14 cellular contexts compared by ENCODE assay signal in the genomic region with DNA sequence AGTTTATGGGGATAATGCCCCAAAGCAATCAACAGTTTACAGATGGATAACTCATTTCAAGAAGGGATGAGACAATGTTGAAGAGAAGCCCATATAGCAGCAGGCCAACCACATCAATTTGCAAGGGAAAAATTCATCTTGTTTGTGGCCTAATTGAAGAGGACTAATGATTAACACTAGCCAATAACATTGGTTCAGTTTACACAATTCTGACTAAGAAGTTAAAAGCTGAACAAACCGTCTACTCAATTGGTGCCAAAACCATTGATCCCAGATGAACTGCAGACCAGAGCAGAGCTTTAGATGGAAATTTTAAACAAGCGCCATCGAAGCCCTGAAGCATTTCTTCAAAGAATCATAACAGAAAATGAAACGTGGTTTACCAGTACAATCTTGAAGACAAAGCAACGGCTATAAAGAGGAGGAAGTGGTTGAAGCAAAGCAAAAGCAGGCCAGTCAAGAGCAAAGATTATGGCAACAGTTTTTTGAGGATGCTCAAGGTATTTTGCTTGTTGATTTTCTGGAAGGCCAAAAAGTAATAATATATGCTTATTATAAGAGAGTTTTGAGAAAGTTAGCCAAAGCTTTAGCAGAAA. TPM values are rescaled to one million over a fixed set of nuclear protein-coding genes. Genes with fewer than 3 reads are reported as not detected.
DNase-seq lines count a peak whose midpoint lies in the region; ATAC-seq and TF ChIP-seq lines count a peak whose summit lies in the region.
"Had no signal": no experiment of that assay in that cellular context is flagged by ENCODE, and none has a peak within 500 bp of the region (broad histone marks: within the 10 kb centered on the region; RNA-seq: fewer than 3 reads in every experiment).

No MANE protein-coding gene starts in this region.

- H4K20me1 ChIP-seq in osteoblast (ENCODE audit: insufficient read depth, low read length), result no peaks in the 10 kb centered on the region

- H3K4me3 ChIP-seq in osteoblast (ENCODE audit: insufficient read depth, low read length), result no peak overlapping the region
- H3K4me3 ChIP-seq: left lung, tibial artery had no signal

- no peak overlapping the region for H3K4me3 Mint-ChIP-seq in activated CD4-positive, alpha-beta T cell treated with anti-CD3 and anti-CD28 coated beads for 36 hours
- H3K4me3 Mint-ChIP-seq in T-helper 2 cell treated with Interferon-gamma antibody and Interleukin-4, amounts not matched to agents 5 μg/mL and 100 μg/mL, for 36 hours, result peak overlapping the region; percentile 36
- H3K4me3 Mint-ChIP-seq: endodermal cell, nephron progenitor cell had no signal

- DNase-seq in activated CD4-positive, alpha-beta T cell treated with anti-CD3 and anti-CD28 coated beads for 36 hours, result no peak
- no peak for DNase-seq in activated CD4-positive, alpha-beta T cell treated with anti-CD3 and anti-CD28 coated beads, Interleukin-2, amount 50 U/mL, for 1 hour
- no peak for DNase-seq in T-helper 2 cell treated with Interferon-gamma antibody and Interleukin-4, amounts not matched to agents 5 μg/mL and 100 μg/mL, for 36 hours (ENCODE audit: low spot score)
- DNase-seq in osteoblast (ENCODE audit: insufficient read length, low spot score, missing footprints) (no peak), erythroblast (lab: John Stamatoyannopoulos, UW) (no peak), GDM1 (lab: John Stamatoyannopoulos, UW) (no peak)
- DNase-seq: 8988T, endodermal cell, left lung, NCI-H1417 treated with DMSO at 0.1 percent for 48 hours, nephron progenitor cell, tibial artery had no signal

- intact Hi-C loops in activated CD4-positive, alpha-beta T cell treated with anti-CD3 and anti-CD28 coated beads for 36 hours (cut with DNase I, micrococcal nuclease), result no loop called here

- no peak overlapping the region for H3K27ac ChIP-seq in osteoblast (ENCODE audit: low read depth, low read length)
- H3K27ac ChIP-seq: left lung, tibial artery had no signal

- TF ChIP-seq POLR2A in erythroblast (IDR thresholded peaks at IDR 0.05; ENCODE audit: low read length), result no peak

- POLR2A ChIA-PET in activated CD4-positive, alpha-beta T cell treated with anti-CD3 and anti-CD28 coated beads for 36 hours (lab: Charles Lee), result no interaction called here

- H3K9me3 Mint-ChIP-seq in activated CD4-positive, alpha-beta T cell treated with anti-CD3 and anti-CD28 coated beads for 36 hours (ENCODE audit: low read depth), result peaks cover 9% of the 10 kb centered on the region
- H3K9me3 Mint-ChIP-seq in T-helper 2 cell treated with Interferon-gamma antibody and Interleukin-4, amounts not matched to agents 5 μg/mL and 100 μg/mL, for 36 hours, result peaks cover 36% of the 10 kb centered on the region
- H3K9me3 Mint-ChIP-seq: endodermal cell, nephron progenitor cell had no signal

- peak overlapping the region; percentile 53 for H3K27ac Mint-ChIP-seq in activated CD4-positive, alpha-beta T cell treated with anti-CD3 and anti-CD28 coated beads for 36 hours
- H3K27ac Mint-ChIP-seq in T-helper 2 cell treated with Interferon-gamma antibody and Interleukin-4, amounts not matched to agents 5 μg/mL and 100 μg/mL, for 36 hours, result peak overlapping the region; percentile 79
- H3K27ac Mint-ChIP-seq: endodermal cell, nephron progenitor cell had no signal

- CTCF ChIA-PET in activated CD4-positive, alpha-beta T cell treated with anti-CD3 and anti-CD28 coated beads for 36 hours (lab: Charles Lee), result interaction anchor here (1.7 kb wide), 1 partner anchor 231 kb away, joined by 5 read pairs; no protein-coding TSS in a partner anchor

- H3K4me2 ChIP-seq in osteoblast (ENCODE audit: insufficient read depth, low read length), result no peak overlapping the region

- peak overlapping the region; percentile 35 for H2AFZ ChIP-seq in osteoblast (ENCODE audit: low read length)

- peak; percentile 73 for ATAC-seq in activated CD4-positive, alpha-beta T cell treated with anti-CD3 and anti-CD28 coated beads for 36 hours
- ATAC-seq in HG02798 (IDR thresholded peaks at IDR 0.05; ENCODE audit: poor library complexity, unreplicated experiment), result peak; percentile 49
- ATAC-seq in SK-N-SH treated with all-trans-retinoic acid at 6 μM for 48 hours, result no peak
- ATAC-seq: left lung had no signal

- no peak for TF ChIP-seq CTCF in osteoblast (IDR thresholded peaks at IDR 0.05; ENCODE audit: extremely low read depth, low read depth, low read length)

- H3K9me3 ChIP-seq in osteoblast (ENCODE audit: low read depth, low read length), result no peaks in the 10 kb centered on the region
- H3K9me3 ChIP-seq: left lung, tibial artery had no signal

- H3K36me3 ChIP-seq in osteoblast (ENCODE audit: insufficient read depth, low read length), result no peaks in the 10 kb centered on the region
- H3K36me3 ChIP-seq: left lung, tibial artery had no signal

- peaks cover 24% of the 10 kb centered on the region for H3K4me1 Mint-ChIP-seq in activated CD4-positive, alpha-beta T cell treated with anti-CD3 and anti-CD28 coated beads for 36 hours
- peaks cover 31% of the 10 kb centered on the region for H3K4me1 Mint-ChIP-seq in T-helper 2 cell treated with Interferon-gamma antibody and Interleukin-4, amounts not matched to agents 5 μg/mL and 100 μg/mL, for 36 hours (ENCODE audit: low read depth)
- H3K4me1 Mint-ChIP-seq: endodermal cell, nephron progenitor cell had no signal

- H3K36me3 Mint-ChIP-seq in activated CD4-positive, alpha-beta T cell treated with anti-CD3 and anti-CD28 coated beads for 36 hours (ENCODE audit: low read depth), result no peaks in the 10 kb centered on the region
- H3K36me3 Mint-ChIP-seq in T-helper 2 cell treated with Interferon-gamma antibody and Interleukin-4, amounts not matched to agents 5 μg/mL and 100 μg/mL, for 36 hours (ENCODE audit: low read depth), result peaks cover 26% of the 10 kb centered on the region

- H3K4me1 ChIP-seq in osteoblast (ENCODE audit: insufficient read depth, low read length), result no peaks in the 10 kb centered on the region
- H3K4me1 ChIP-seq: left lung, tibial artery had no signal

- no peaks in the 10 kb centered on the region for H3K27me3 ChIP-seq in osteoblast (ENCODE audit: insufficient read depth, low read length)
- H3K27me3 ChIP-seq: left lung, tibial artery had no signal

- H3K27me3 Mint-ChIP-seq in activated CD4-positive, alpha-beta T cell treated with anti-CD3 and anti-CD28 coated beads for 36 hours, result no peaks in the 10 kb centered on the region
- no peaks in the 10 kb centered on the region for H3K27me3 Mint-ChIP-seq in T-helper 2 cell treated with Interferon-gamma antibody and Interleukin-4, amounts not matched to agents 5 μg/mL and 100 μg/mL, for 36 hours (ENCODE audit: low read depth)

- H3K79me2 ChIP-seq in osteoblast (ENCODE audit: insufficient read depth, low read length), result no peaks in the 10 kb centered on the region

TF ChIP-seq in SK-N-SH treated with all-trans-retinoic acid at 6 μM for 48 hours, 23 proteins besides CTCF, POLR2A, EP300 and RAD21 (continues in another document):
- TF ChIP-seq ZFP3 (CRISPR knock-in tag; IDR thresholded peaks at IDR 0.05) (no peak), RARB (CRISPR knock-in tag; IDR thresholded peaks at IDR 0.05) (no peak), ISL1 (CRISPR knock-in tag; IDR thresholded peaks at IDR 0.05) (no peak), CSDC2 (CRISPR knock-in tag; IDR thresholded peaks at IDR 0.05) (no peak), ZC3H10 (CRISPR knock-in tag; IDR thresholded peaks at IDR 0.05) (no peak), ZFP30 (CRISPR knock-in tag; IDR thresholded peaks at IDR 0.05) (no peak), GLIS3 (CRISPR knock-in tag; IDR thresholded peaks at IDR 0.05) (no peak), OSR1 (CRISPR knock-in tag; IDR thresholded peaks at IDR 0.05) (no peak), SNAI2 (CRISPR knock-in tag; IDR thresholded peaks at IDR 0.05) (no peak)
- TF ChIP-seq, protein P1, sequence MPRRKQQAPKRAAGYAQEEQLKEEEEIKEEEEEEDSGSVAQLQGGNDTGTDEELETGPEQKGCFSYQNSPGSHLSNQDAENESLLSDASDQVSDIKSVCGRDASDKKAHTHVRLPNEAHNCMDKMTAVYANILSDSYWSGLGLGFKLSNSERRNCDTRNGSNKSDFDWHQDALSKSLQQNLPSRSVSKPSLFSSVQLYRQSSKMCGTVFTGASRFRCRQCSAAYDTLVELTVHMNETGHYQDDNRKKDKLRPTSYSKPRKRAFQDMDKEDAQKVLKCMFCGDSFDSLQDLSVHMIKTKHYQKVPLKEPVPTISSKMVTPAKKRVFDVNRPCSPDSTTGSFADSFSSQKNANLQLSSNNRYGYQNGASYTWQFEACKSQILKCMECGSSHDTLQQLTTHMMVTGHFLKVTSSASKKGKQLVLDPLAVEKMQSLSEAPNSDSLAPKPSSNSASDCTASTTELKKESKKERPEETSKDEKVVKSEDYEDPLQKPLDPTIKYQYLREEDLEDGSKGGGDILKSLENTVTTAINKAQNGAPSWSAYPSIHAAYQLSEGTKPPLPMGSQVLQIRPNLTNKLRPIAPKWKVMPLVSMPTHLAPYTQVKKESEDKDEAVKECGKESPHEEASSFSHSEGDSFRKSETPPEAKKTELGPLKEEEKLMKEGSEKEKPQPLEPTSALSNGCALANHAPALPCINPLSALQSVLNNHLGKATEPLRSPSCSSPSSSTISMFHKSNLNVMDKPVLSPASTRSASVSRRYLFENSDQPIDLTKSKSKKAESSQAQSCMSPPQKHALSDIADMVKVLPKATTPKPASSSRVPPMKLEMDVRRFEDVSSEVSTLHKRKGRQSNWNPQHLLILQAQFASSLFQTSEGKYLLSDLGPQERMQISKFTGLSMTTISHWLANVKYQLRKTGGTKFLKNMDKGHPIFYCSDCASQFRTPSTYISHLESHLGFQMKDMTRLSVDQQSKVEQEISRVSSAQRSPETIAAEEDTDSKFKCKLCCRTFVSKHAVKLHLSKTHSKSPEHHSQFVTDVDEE (CRISPR knock-in tag; IDR thresholded peaks at IDR 0.05), result no peak
- TF ChIP-seq, protein P2, sequence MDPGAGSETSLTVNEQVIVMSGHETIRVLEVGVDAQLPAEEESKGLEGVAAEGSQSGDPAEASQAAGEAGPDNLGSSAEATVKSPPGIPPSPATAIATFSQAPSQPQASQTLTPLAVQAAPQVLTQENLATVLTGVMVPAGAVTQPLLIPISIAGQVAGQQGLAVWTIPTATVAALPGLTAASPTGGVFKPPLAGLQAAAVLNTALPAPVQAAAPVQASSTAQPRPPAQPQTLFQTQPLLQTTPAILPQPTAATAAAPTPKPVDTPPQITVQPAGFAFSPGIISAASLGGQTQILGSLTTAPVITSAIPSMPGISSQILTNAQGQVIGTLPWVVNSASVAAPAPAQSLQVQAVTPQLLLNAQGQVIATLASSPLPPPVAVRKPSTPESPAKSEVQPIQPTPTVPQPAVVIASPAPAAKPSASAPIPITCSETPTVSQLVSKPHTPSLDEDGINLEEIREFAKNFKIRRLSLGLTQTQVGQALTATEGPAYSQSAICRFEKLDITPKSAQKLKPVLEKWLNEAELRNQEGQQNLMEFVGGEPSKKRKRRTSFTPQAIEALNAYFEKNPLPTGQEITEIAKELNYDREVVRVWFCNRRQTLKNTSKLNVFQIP (CRISPR knock-in tag; IDR thresholded peaks at IDR 0.05; ENCODE audit: borderline replicate concordance, low read depth), result no peak

RNA-seq across cellular contexts. Expression of a gene that starts 20.5 kb away (rescaled TPM):
- total RNA-seq in activated CD4-positive, alpha-beta T cell treated with anti-CD3 and anti-CD28 coated beads for 36 hours, result 10 to 100 TPM; 16.5 to 20.1 TPM
- 121 and 136 TPM in 2 replicates for total RNA-seq in osteoblast
